8 cellular contexts compared by ENCODE assay signal in the genomic region with DNA sequence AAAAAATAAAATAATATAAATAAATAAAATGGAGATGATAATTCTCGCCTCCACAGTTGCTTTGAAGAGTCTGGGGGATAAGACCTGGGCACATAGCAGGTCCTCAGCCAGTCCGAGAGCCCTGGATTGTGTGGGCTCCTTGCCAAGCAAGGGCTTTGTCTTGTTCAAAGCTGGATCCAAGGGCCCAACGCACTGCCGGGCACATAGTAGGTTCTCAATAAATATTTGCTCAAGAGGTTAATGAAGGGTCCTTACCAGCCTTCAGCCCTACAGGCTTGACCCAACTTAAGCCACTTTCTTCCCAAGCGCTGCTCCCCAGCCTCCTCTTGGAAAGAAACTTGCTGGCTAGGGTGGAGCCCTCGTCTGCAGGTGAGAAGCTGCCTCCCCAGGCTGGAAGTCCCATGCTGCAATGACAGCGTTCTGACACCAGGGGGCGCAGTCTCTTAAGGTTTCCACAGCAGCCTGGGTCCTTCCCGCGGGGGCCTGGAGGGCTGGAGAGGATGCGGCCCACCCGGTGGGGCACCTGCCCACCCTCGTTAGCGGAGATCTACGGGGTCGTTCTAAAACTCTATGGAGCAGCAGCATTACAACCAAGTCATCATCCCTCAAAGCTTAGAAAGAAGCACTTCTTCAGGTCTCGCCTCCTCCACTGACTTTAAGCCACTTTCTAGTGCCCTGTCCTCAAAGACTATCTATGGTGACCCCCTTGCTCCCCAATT.
A peak's percentile ranks its signal among the peaks of the same experiment; 100 is the strongest.
DNase-seq lines count a peak whose midpoint lies in the region; ATAC-seq and TF ChIP-seq lines count a peak whose summit lies in the region.

No MANE protein-coding gene starts in this region.

- H3K27ac Mint-ChIP-seq in neural crest cell (ENCODE audit: unreplicated experiment) = no peak overlapping the region

- 0 out of 2 replicates have a peak, but pooled peaks have one; percentile 37 for ATAC-seq in PC-3
- no peak for ATAC-seq in HG02588 (IDR thresholded peaks at IDR 0.05; ENCODE audit: unreplicated experiment)

- H3K4me2 ChIP-seq in PC-3 (ENCODE audit: low read length) = no peak overlapping the region

- no peaks in the 10 kb centered on the region for H3K36me3 Mint-ChIP-seq in neural crest cell (ENCODE audit: low read depth)

- H3K4me3 ChIP-seq in PC-3 (ENCODE audit: low read length) = no peak overlapping the region

- no peak overlapping the region for H3K4me3 Mint-ChIP-seq in neural crest cell

- intact Hi-C loops in PC-3 (cut with micrococcal nuclease) = loop anchor here (5.0 to 10.0 kb wide), 3 partner anchors 131 to 268 kb away; a partner anchor contains a TSS

- H3K27me3 Mint-ChIP-seq in neural crest cell (ENCODE audit: low read depth) = peaks cover 16% of the 10 kb centered on the region

- no peaks in the 10 kb centered on the region for H3K9me3 Mint-ChIP-seq in neural crest cell

- no peak overlapping the region for H3K27ac ChIP-seq in PC-3 (ENCODE audit: low read length)

- H2AFZ ChIP-seq in PC-3 (ENCODE audit: low read length) = no peak overlapping the region

- BruUV-seq in PC-3 (replicated peaks; lab: Mats Ljungman, UMichigan) = no TSS peak

- peaks cover 10% of the 10 kb centered on the region for H3K4me1 Mint-ChIP-seq in neural crest cell

- H3K79me2 ChIP-seq in PC-3 (ENCODE audit: low read length) = no peaks in the 10 kb centered on the region

- no peaks in the 10 kb centered on the region for H3K27me3 ChIP-seq in PC-3 (ENCODE audit: low read length)

- TF ChIP-seq CTCF in PC-3 (conservative IDR thresholded peaks at IDR 0.05; ENCODE audit: low read depth, low read length) (peak; percentile 89), neural crest cell (conservative IDR thresholded peaks at IDR 0.05) (peak; percentile 96)

- no peaks in the 10 kb centered on the region for H3K9me3 ChIP-seq in PC-3 (ENCODE audit: low read length)

- no peaks in the 10 kb centered on the region for H3K9me2 ChIP-seq in PC-3 (replicated peaks; ENCODE audit: low read length)

- no peaks in the 10 kb centered on the region for H3K36me3 ChIP-seq in PC-3 (ENCODE audit: low read depth, low read length)

- H4K20me1 ChIP-seq in PC-3 (ENCODE audit: low read length) = no peaks in the 10 kb centered on the region

- CTCF ChIA-PET in PC-3 (lab: Charles Lee) = interaction anchor here (0.6 kb wide), 1 partner anchor 84 kb away, joined by 5 read pairs; no protein-coding TSS in a partner anchor

- POLR2A ChIA-PET in PC-3 (lab: Charles Lee; ENCODE audit: unreplicated experiment) = interaction anchor here (0.6 kb wide), 1 partner anchor 218 kb away, joined by 4 read pairs; no protein-coding TSS in a partner anchor

- peak; percentile 85 for DNase-seq in DMS 273 (lab: John Stamatoyannopoulos, UW; ENCODE audit: unreplicated experiment)
- peak; percentile 60 for DNase-seq in HT1080 (ENCODE audit: low read depth)
- peak; percentile 77 for DNase-seq in PC-3
- DNase-seq in activated T-cell treated with anti-CD3 and anti-CD28 coated beads, Interleukin-2, amount 50 U/mL, for 1 hour = peak; percentile 74
- peak; percentile 39 for DNase-seq in fibroblast of gingiva (ENCODE audit: low read depth)
- peak; percentile 79 for DNase-seq in neural crest cell (ENCODE audit: low read depth, low spot score)
- DNase-seq in stromal cell of bone marrow (ENCODE audit: low read depth) = peak; percentile 28

- H3F3A ChIP-seq in PC-3 (ENCODE audit: low read length, unreplicated experiment) = no peaks in the 10 kb centered on the region

- H3K9ac ChIP-seq in PC-3 (ENCODE audit: low read length) = no peak overlapping the region

- peaks cover 4% of the 10 kb centered on the region; the same call in 1 of the 2 replicates for H3K4me1 ChIP-seq in PC-3 (ENCODE audit: insufficient read depth, low read length)

Comparison
In these comparisons a context has a peak if more than half of its experiments do, and no peak if none do; other contexts are left out.
1. DNase-seq: peak in every context shown above with its lines; median percentile 85 in DMS 273; 79 in neural crest cell; 77 in PC-3; 74 in activated T-cell treated with anti-CD3 and anti-CD28 coated beads, Interleukin-2, amount 50 U/mL, for 1 hour; 60 in HT1080; 39 in fibroblast of gingiva; 28 in stromal cell of bone marrow.